ENCODE assay signal across 15 cellular contexts in genomic region chr16:1916654-1916990, GRCh38. TPM values are rescaled to one million over a fixed set of nuclear protein-coding genes. Genes with fewer than 3 reads are reported as not detected.
A peak's percentile ranks its signal among the peaks of the same experiment; 100 is the strongest.
DNase-seq lines count a peak whose midpoint lies in the region; TF ChIP-seq lines count a peak whose summit lies in the region.
"Had no signal": no experiment of that assay in that cellular context is flagged by ENCODE, and none has a peak within 500 bp of the region (broad histone marks: within the 10 kb centered on the region; RNA-seq: fewer than 3 reads in every experiment).

No MANE protein-coding gene starts in this region.

- no peaks in the 10 kb centered on the region for H3F3A ChIP-seq in SK-N-SH (replicated peaks; ENCODE audit: insufficient read depth)

- DNase-seq in DMS79 treated with DMSO at 0.1 percent for 48 hours (lab: John Stamatoyannopoulos, UW) (peak; percentile 16), DMS79 (lab: John Stamatoyannopoulos, UW) (no peak), ecto neural progenitor cell (ENCODE audit: low spot score) (peak; percentile 64), suprapubic skin (ENCODE audit: low spot score in 2 of 2) (no peak), SK-N-SH (no peak), NCI-H2196 (lab: John Stamatoyannopoulos, UW; ENCODE audit: unreplicated experiment) (no peak), NCI-H2171 treated with DMSO at 0.1 percent for 48 hours (lab: John Stamatoyannopoulos, UW) (no peak)
- DNase-seq: CD8-positive, alpha-beta memory T cell; NCI-H1436 treated with DMSO at 0.1 percent for 48 hours; NCI-H524 treated with DMSO at 0.1 percent for 48 hours had no signal

- no peak overlapping the region for H2AFZ ChIP-seq in SK-N-SH (ENCODE audit: low read depth)

- no peaks in the 10 kb centered on the region for H4K20me1 ChIP-seq in SK-N-SH (ENCODE audit: insufficient read depth)

- no peak for TF ChIP-seq POLR2A in suprapubic skin (IDR thresholded peaks at IDR 0.05)

- POLR2A ChIA-PET in SK-N-SH (lab: Yijun Ruan, JAX), result interaction anchor here (1.0 kb wide), 1 partner anchor 48 kb away, joined by 4 read pairs; the partner anchor contains the start of gene RPS2

- H3K9ac ChIP-seq in iPS-20b (ENCODE audit: low read depth, low read length), result no peak overlapping the region
- H3K9ac ChIP-seq in SK-N-SH, result no peak overlapping the region
- H3K9ac ChIP-seq: BLaER1 had no signal

- TF ChIP-seq EP300 in suprapubic skin (IDR thresholded peaks at IDR 0.05) (no peak), SK-N-SH (IDR thresholded peaks at IDR 0.05; ENCODE audit: borderline replicate concordance in 1 of 2, low read depth in 1 of 2, low read length in 1 of 2) (no peak)

- TF ChIP-seq RAD21 in SK-N-SH (IDR thresholded peaks at IDR 0.05; ENCODE audit: low read length), result no peak

- H3K36me3 ChIP-seq in iPS-20b (ENCODE audit: insufficient read depth, low read depth, low read length), result no peaks in the 10 kb centered on the region
- H3K36me3 ChIP-seq in suprapubic skin, result no peaks in the 10 kb centered on the region
- no peaks in the 10 kb centered on the region for H3K36me3 ChIP-seq in SK-N-SH (replicated peaks in 1 of 2; ENCODE audit: control insufficient read depth in 1 of 2, insufficient read depth in 2 of 2, low read length in 1 of 2)
- H3K36me3 ChIP-seq: BLaER1 had no signal

- H3K9me2 ChIP-seq in SK-N-SH, result no peaks in the 10 kb centered on the region

- H3K27me3 ChIP-seq in iPS-20b (ENCODE audit: insufficient read depth, low read length), result peaks cover 79% of the 10 kb centered on the region
- peaks cover 75% of the 10 kb centered on the region for H3K27me3 ChIP-seq in suprapubic skin
- peaks cover 45% of the 10 kb centered on the region for H3K27me3 ChIP-seq in SK-N-SH (ENCODE audit: insufficient read depth)

- H3K4me2 ChIP-seq in SK-N-SH, result no peak overlapping the region
- H3K4me2 ChIP-seq: BLaER1 had no signal

- WGBS in suprapubic skin, result 18% methylated on average over 5 of the region's 5 CpGs
- WGBS in SK-N-SH (ENCODE audit: low lambda C conversion rate), result 30% methylated on average over 5 of the region's 5 CpGs

- H3K27ac ChIP-seq in iPS-20b (ENCODE audit: low read length), result no peak overlapping the region
- peak overlapping the region; percentile 50 for H3K27ac ChIP-seq in suprapubic skin
- H3K27ac ChIP-seq in SK-N-SH (ENCODE audit: low read depth in 2 of 2, low read length in 1 of 2), result no peak overlapping the region
- H3K27ac ChIP-seq: 22Rv1, BLaER1 had no signal

- no peaks in the 10 kb centered on the region for H3K79me2 ChIP-seq in SK-N-SH (ENCODE audit: insufficient read depth)

- no peaks in the 10 kb centered on the region for H3K9me3 ChIP-seq in iPS-20b (ENCODE audit: insufficient read depth, low read depth, low read length)
- H3K9me3 ChIP-seq in suprapubic skin, result no peaks in the 10 kb centered on the region
- no peaks in the 10 kb centered on the region for H3K9me3 ChIP-seq in SK-N-SH
- H3K9me3 ChIP-seq: BLaER1 had no signal

- H3K4me3 ChIP-seq in iPS-20b (ENCODE audit: low read length) (peak overlapping the region; percentile 43; the same call in 1 of the 2 replicates), suprapubic skin (peak overlapping the region; percentile 46), SK-N-SH (ENCODE audit: low read depth in 2 of 2, low read length in 1 of 2) (no peak overlapping the region)
- H3K4me3 ChIP-seq: BLaER1 had no signal

- CTCF ChIA-PET in SK-N-SH (lab: Yijun Ruan, JAX), result interaction anchor here (1.0 to 5.2 kb wide), 3 partner anchors 12 to 54 kb away, joined by 3 to 38 read pairs (median 3); no protein-coding TSS in a partner anchor

- TF ChIP-seq CTCF in suprapubic skin (IDR thresholded peaks at IDR 0.05), result no peak
- TF ChIP-seq CTCF in SK-N-SH (IDR thresholded peaks at IDR 0.05), result no peak

- H3K4me1 ChIP-seq in iPS-20b (ENCODE audit: insufficient read depth, low read length) (no peaks in the 10 kb centered on the region; the same call in 1 of the 2 replicates), suprapubic skin (peaks cover 60% of the 10 kb centered on the region), SK-N-SH (ENCODE audit: control insufficient read depth in 1 of 2, insufficient read depth in 2 of 2, low read depth in 1 of 2, low read length in 1 of 2) (peaks cover 0 to 13% of the 10 kb centered on the region in 2 experiments; a peak in 1 of 4 replicates)
- H3K4me1 ChIP-seq: BLaER1 had no signal

TF ChIP-seq in SK-N-SH, 30 proteins besides CTCF, POLR2A, EP300 and RAD21:
- TF ChIP-seq MEF2A (IDR thresholded peaks at IDR 0.05; ENCODE audit: borderline replicate concordance, low read depth), result no peak
- no peak for TF ChIP-seq FOXM1 (IDR thresholded peaks at IDR 0.05; ENCODE audit: low read depth)
- no peak for TF ChIP-seq YY1 (IDR thresholded peaks at IDR 0.05; ENCODE audit: low read depth)
- TF ChIP-seq MAX (IDR thresholded peaks at IDR 0.05; ENCODE audit: low read depth), result no peak
- TF ChIP-seq GABPA (IDR thresholded peaks at IDR 0.05; ENCODE audit: low read depth), result no peak
- no peak for TF ChIP-seq TEAD4 (IDR thresholded peaks at IDR 0.05; ENCODE audit: borderline replicate concordance, insufficient read depth)
- no peak for TF ChIP-seq SIN3A (IDR thresholded peaks at IDR 0.05; ENCODE audit: borderline replicate concordance, low read depth, low read length)
- no peak for TF ChIP-seq TCF12 (IDR thresholded peaks at IDR 0.05)
- no peak for TF ChIP-seq SMC3 (IDR thresholded peaks at IDR 0.05; ENCODE audit: low read depth, low read length)
- TF ChIP-seq RFX5 (IDR thresholded peaks at IDR 0.05; ENCODE audit: low read length), result no peak
- no peak for TF ChIP-seq RXRA (IDR thresholded peaks at IDR 0.05; ENCODE audit: borderline replicate concordance, low read depth)
- no peak for TF ChIP-seq TAF1 (IDR thresholded peaks at IDR 0.05; ENCODE audit: borderline replicate concordance, low read depth, low read length)
- no peak for TF ChIP-seq MXI1 (IDR thresholded peaks at IDR 0.05; ENCODE audit: low read depth, low read length)
- no peak for TF ChIP-seq PBX3 (IDR thresholded peaks at IDR 0.05)
- no peak for TF ChIP-seq FOXJ3 (CRISPR knock-in tag; IDR thresholded peaks at IDR 0.05)
- no peak for TF ChIP-seq ELF1 (IDR thresholded peaks at IDR 0.05)

RNA-seq across cellular contexts. Expression of gene HS3ST6, which starts 1.6 kb away (rescaled TPM):
- 10 to 100 TPM; 28.5 to 76.7 (median 58.5) TPM for total RNA-seq in suprapubic skin
- 0.03 TPM in 1 of 2 replicates, not detected in the other for polyA plus RNA-seq in SK-N-SH (2012; rRNA removed)
- polyA plus RNA-seq in SK-N-SH (2012; cell fraction: cytosol; rRNA removed), result not detected in 2 replicates
- not detected in 2 replicates for polyA plus RNA-seq in SK-N-SH (2012; cell fraction: nucleus; rRNA removed)
- total RNA-seq: CD8-positive, alpha-beta memory T cell; Daoy; SK-MEL-5 had no signal
- polyA plus RNA-seq: CD8-positive, alpha-beta memory T cell had no signal

RNA-seq across cellular contexts. Expression of gene MSRB1, which starts 26.4 kb away (rescaled TPM):
- total RNA-seq in suprapubic skin, result 10 to 100 TPM; 14.9 to 28.6 (median 23.5) TPM
- 30.1 and 31.4 TPM in 2 replicates for polyA plus RNA-seq in SK-N-SH (2012; rRNA removed)
- 17.1 and 26.6 TPM in 2 replicates for polyA plus RNA-seq in SK-N-SH (2012; cell fraction: cytosol; rRNA removed)
- polyA plus RNA-seq in SK-N-SH (2012; cell fraction: nucleus; rRNA removed), result 11.1 and 11.7 TPM in 2 replicates

RNA-seq across cellular contexts. Expression of gene RPL3L, which starts 37.9 kb away (rescaled TPM):
- under 1 TPM in 3 of 4 donors, not detected in 1; 0.29 to 0.60 (median 0.42) TPM for total RNA-seq in suprapubic skin
- not detected in 2 replicates for polyA plus RNA-seq in SK-N-SH (2012; rRNA removed)
- polyA plus RNA-seq in SK-N-SH (2012; cell fraction: cytosol; rRNA removed), result not detected in 2 replicates
- not detected in 2 replicates for polyA plus RNA-seq in SK-N-SH (2012; cell fraction: nucleus; rRNA removed)
- total RNA-seq: Daoy, SK-MEL-5 had no signal
- polyA plus RNA-seq: CD8-positive, alpha-beta memory T cell had no signal

RNA-seq across cellular contexts. Expression of gene NDUFB10, which starts 42.7 kb away (rescaled TPM):
- total RNA-seq in suprapubic skin, result 100 to 1,000 TPM; 157 to 196 (median 174) TPM
- polyA plus RNA-seq in SK-N-SH (2012; rRNA removed), result 251 and 468 TPM in 2 replicates
- 286 and 324 TPM in 2 replicates for polyA plus RNA-seq in SK-N-SH (2012; cell fraction: cytosol; rRNA removed)
- polyA plus RNA-seq in SK-N-SH (2012; cell fraction: nucleus; rRNA removed), result 116 and 213 TPM in 2 replicates

RNA-seq across cellular contexts. Expression of gene MEIOB, which starts 44.7 kb away (rescaled TPM):
- total RNA-seq in suprapubic skin, result under 1 TPM in 2 of 4 donors, not detected in 2; 0.29 to 0.68 TPM
- polyA plus RNA-seq in SK-N-SH (2012; rRNA removed), result 0.05 TPM in 1 of 2 replicates, not detected in the other
- polyA plus RNA-seq in SK-N-SH (2012; cell fraction: cytosol; rRNA removed), result 0.04 TPM in 2 replicates
- polyA plus RNA-seq in SK-N-SH (2012; cell fraction: nucleus; rRNA removed), result 0.13 and 0.27 TPM in 2 replicates
- total RNA-seq: CD8-positive, alpha-beta memory T cell; Daoy had no signal
- polyA plus RNA-seq: CD8-positive, alpha-beta memory T cell had no signal

Comparison
In these comparisons a context has a peak if more than half of its experiments do, and no peak if none do; other contexts are left out.
1. DNase-seq: peak in DMS79 treated with DMSO at 0.1 percent for 48 hours (single experiment) and ecto neural progenitor cell (single experiment); none in DMS79 (single experiment), suprapubic skin (0 of 2), SK-N-SH (single experiment), NCI-H2196 (single experiment) and NCI-H2171 treated with DMSO at 0.1 percent for 48 hours (single experiment).
2. H3K4me3 ChIP-seq: peak in iPS-20b (single experiment) and suprapubic skin (single experiment); none in SK-N-SH (0 of 2).